Comparison of ENCODE assay signal across 8 cellular contexts in the genomic region with DNA sequence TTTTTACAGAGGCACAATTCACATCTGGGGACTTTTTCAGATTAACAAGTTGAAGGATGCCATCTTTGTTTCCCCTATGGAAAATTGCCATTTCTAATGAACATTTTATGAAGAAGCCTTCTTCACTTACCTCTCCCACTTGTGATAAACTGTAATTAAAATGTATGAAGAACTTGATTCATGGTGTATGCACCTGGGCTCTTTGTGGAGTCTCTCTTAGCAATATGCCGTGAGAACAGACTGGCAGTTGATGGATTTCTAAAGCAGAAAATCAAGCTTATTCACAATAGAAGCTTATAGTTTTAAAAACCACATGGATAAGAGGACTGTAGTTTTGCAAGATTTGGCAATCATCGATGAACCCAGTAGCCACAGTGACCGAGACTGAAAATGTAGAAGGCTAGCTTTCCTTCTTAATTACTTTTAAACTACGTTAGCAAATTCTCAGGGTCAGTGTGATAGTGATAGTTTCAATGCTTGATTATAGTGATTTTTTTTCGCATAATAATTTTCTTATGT.
DNase-seq lines count a peak whose midpoint lies in the region; ATAC-seq, FAIRE-seq and TF ChIP-seq lines count a peak whose summit lies in the region.

No MANE protein-coding gene starts in this region.

- peak overlapping the region; percentile 98 for H3K27ac Mint-ChIP-seq in astrocyte (ENCODE audit: unreplicated experiment)

- H3K9me3 Mint-ChIP-seq in astrocyte (ENCODE audit: unreplicated experiment), result peaks cover 8% of the 10 kb centered on the region

- POLR2A ChIA-PET in SK-N-SH (lab: Yijun Ruan, JAX), result no interaction called here

- peak overlapping the region; percentile 71; the same call in 1 of the 2 replicates for H2AFZ ChIP-seq in SK-N-SH (ENCODE audit: low read depth)
- peak overlapping the region; percentile 52 for H2AFZ ChIP-seq in astrocyte (ENCODE audit: low read depth, low read length)

- H3K36me3 ChIP-seq in SK-N-SH (replicated peaks in 1 of 2; ENCODE audit: control insufficient read depth in 1 of 2, insufficient read depth in 2 of 2, low read length in 1 of 2) (peaks cover 0 to 9% of the 10 kb centered on the region in 2 experiments), astrocyte (ENCODE audit: insufficient read depth, low read length) (no peaks in the 10 kb centered on the region), spleen (no peaks in the 10 kb centered on the region)

- TF ChIP-seq CTCF in SK-N-SH (IDR thresholded peaks at IDR 0.05) (no peak), astrocyte (IDR thresholded peaks at IDR 0.05; ENCODE audit: insufficient read depth, low read depth, low read length) (no peak), spleen (IDR thresholded peaks at IDR 0.05 in 8 of 11, conservative IDR thresholded peaks at IDR 0.05 in 3 of 11) (no peak)

- no peaks in the 10 kb centered on the region for H4K20me1 ChIP-seq in SK-N-SH (ENCODE audit: insufficient read depth)
- no peaks in the 10 kb centered on the region for H4K20me1 ChIP-seq in astrocyte (ENCODE audit: insufficient read depth, low read length)

- intact Hi-C loops in spleen (cut with DNase I; ENCODE audit: low total_unique reads), result no loop called here

- peak overlapping the region; percentile 69 to 76 for H3K27ac ChIP-seq in SK-N-SH (ENCODE audit: low read depth in 2 of 2, low read length in 1 of 2)
- peak overlapping the region; percentile 76 for H3K27ac ChIP-seq in astrocyte (ENCODE audit: low read depth, low read length)
- H3K27ac ChIP-seq in spleen, result peak overlapping the region in 5 of 8 donors; percentile 38 to 75 (median 71)
- no peak overlapping the region for H3K27ac ChIP-seq in substantia nigra (ENCODE audit: low read depth, low read length, poor library complexity, severe bottlenecking)

- peaks cover 37% of the 10 kb centered on the region for H3K4me1 Mint-ChIP-seq in astrocyte (ENCODE audit: low read depth, unreplicated experiment)

- H3K27me3 ChIP-seq in SK-N-SH (ENCODE audit: insufficient read depth) (no peaks in the 10 kb centered on the region), astrocyte (ENCODE audit: insufficient read depth, low read length) (no peaks in the 10 kb centered on the region), spleen (replicated peaks in 1 of 7) (no peaks in the 10 kb centered on the region)

- peaks cover 8% of the 10 kb centered on the region for H3K36me3 Mint-ChIP-seq in astrocyte (ENCODE audit: low read depth, unreplicated experiment)

- ATAC-seq in SK-N-SH treated with all-trans-retinoic acid at 6 μM for 48 hours (no peak), HG03159 (IDR thresholded peaks at IDR 0.05; ENCODE audit: unreplicated experiment) (peak; percentile 20)

- H3K4me1 ChIP-seq in SK-N-SH (ENCODE audit: control insufficient read depth in 1 of 2, insufficient read depth in 2 of 2, low read depth in 1 of 2, low read length in 1 of 2), result peaks cover 8 to 15% of the 10 kb centered on the region in 2 experiments
- peaks cover 18% of the 10 kb centered on the region for H3K4me1 ChIP-seq in astrocyte (ENCODE audit: insufficient read depth, low read length)
- peaks cover 0 to 28% (median 16%) of the 10 kb centered on the region in 6 donors for H3K4me1 ChIP-seq in spleen

- CTCF ChIA-PET in SK-N-SH (lab: Yijun Ruan, JAX), result interaction anchor here (1.2 kb wide), 1 partner anchor 21 kb away, joined by 3 read pairs; no protein-coding TSS in a partner anchor

- peak overlapping the region; percentile 55 for H3K4me2 ChIP-seq in SK-N-SH
- H3K4me2 ChIP-seq in astrocyte (ENCODE audit: low read length), result peak overlapping the region; percentile 76

- FAIRE-seq in astrocyte (lab: Jason Lieb, UNC), result peak; percentile 26

- peaks cover 13% of the 10 kb centered on the region for H3F3A ChIP-seq in SK-N-SH (replicated peaks; ENCODE audit: insufficient read depth)

- no peaks in the 10 kb centered on the region for H3K9me3 ChIP-seq in SK-N-SH
- peaks cover 5% of the 10 kb centered on the region for H3K9me3 ChIP-seq in astrocyte (ENCODE audit: insufficient read depth, low read depth, low read length)
- peaks cover 0 to 12% (median 6%) of the 10 kb centered on the region in 8 donors for H3K9me3 ChIP-seq in spleen

- H3K9me2 ChIP-seq in SK-N-SH, result no peaks in the 10 kb centered on the region

- TF ChIP-seq EP300 in SK-N-SH (IDR thresholded peaks at IDR 0.05; ENCODE audit: borderline replicate concordance in 1 of 2, low read depth in 1 of 2, low read length in 1 of 2), result no peak

- H3K9ac ChIP-seq in SK-N-SH, result peak overlapping the region; percentile 18; the same call in 1 of the 2 replicates
- H3K9ac ChIP-seq in astrocyte (ENCODE audit: low read length), result peak overlapping the region; percentile 60

- TF ChIP-seq RAD21 in SK-N-SH (IDR thresholded peaks at IDR 0.05; ENCODE audit: low read length), result no peak

- 92% methylated on average over 5 of the region's 5 CpGs for WGBS in SK-N-SH (ENCODE audit: low lambda C conversion rate)
- 52 to 80% (median 60%) methylated on average over 5 of the region's 5 CpGs for WGBS in spleen, 5 donors

- H3K4me3 ChIP-seq in SK-N-SH (ENCODE audit: low read depth in 2 of 2, low read length in 1 of 2), result no peak overlapping the region
- no peak overlapping the region for H3K4me3 ChIP-seq in astrocyte (ENCODE audit: insufficient read depth, low read depth, low read length)
- H3K4me3 ChIP-seq in spleen, result no peak overlapping the region

- DNase-seq in SK-N-SH (no peak), astrocyte (ENCODE audit: low read depth) (peak; percentile 78), spleen (no peak), AML-193 (lab: John Stamatoyannopoulos, UW) (no peak), substantia nigra (lab: John Stamatoyannopoulos, UW) (no peak), GDM1 (lab: John Stamatoyannopoulos, UW) (no peak)

- H3K79me2 ChIP-seq in SK-N-SH (ENCODE audit: insufficient read depth), result no peaks in the 10 kb centered on the region
- no peaks in the 10 kb centered on the region for H3K79me2 ChIP-seq in astrocyte (ENCODE audit: insufficient read depth, low read length)

- no peaks in the 10 kb centered on the region for H3K27me3 Mint-ChIP-seq in astrocyte (ENCODE audit: low read depth, unreplicated experiment)

- no peak for TF ChIP-seq POLR2A in spleen (IDR thresholded peaks at IDR 0.05)

- H3K4me3 Mint-ChIP-seq in astrocyte (ENCODE audit: unreplicated experiment), result no peak overlapping the region

TF ChIP-seq in SK-N-SH, 30 proteins besides CTCF, POLR2A, EP300 and RAD21 (continues in another document):
- TF ChIP-seq GABPA (IDR thresholded peaks at IDR 0.05; ENCODE audit: low read depth) (no peak), EZH2phosphoT487 (IDR thresholded peaks at IDR 0.05; ENCODE audit: borderline replicate concordance, low read depth) (no peak), RCOR1 (IDR thresholded peaks at IDR 0.05; ENCODE audit: low read length) (no peak), RFX5 (IDR thresholded peaks at IDR 0.05; ENCODE audit: low read length) (no peak), POLR2AphosphoS5 (IDR thresholded peaks at IDR 0.05; ENCODE audit: low read depth, low read length) (no peak), YY1 (IDR thresholded peaks at IDR 0.05; ENCODE audit: low read depth) (no peak), SMC3 (IDR thresholded peaks at IDR 0.05; ENCODE audit: low read depth, low read length) (no peak)
- TF ChIP-seq, protein P1, sequence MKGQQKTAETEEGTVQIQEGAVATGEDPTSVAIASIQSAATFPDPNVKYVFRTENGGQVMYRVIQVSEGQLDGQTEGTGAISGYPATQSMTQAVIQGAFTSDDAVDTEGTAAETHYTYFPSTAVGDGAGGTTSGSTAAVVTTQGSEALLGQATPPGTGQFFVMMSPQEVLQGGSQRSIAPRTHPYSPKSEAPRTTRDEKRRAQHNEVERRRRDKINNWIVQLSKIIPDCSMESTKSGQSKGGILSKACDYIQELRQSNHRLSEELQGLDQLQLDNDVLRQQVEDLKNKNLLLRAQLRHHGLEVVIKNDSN (IDR thresholded peaks at IDR 0.05; ENCODE audit: borderline replicate concordance, low read depth), result no peak
- TF ChIP-seq, protein P2, sequence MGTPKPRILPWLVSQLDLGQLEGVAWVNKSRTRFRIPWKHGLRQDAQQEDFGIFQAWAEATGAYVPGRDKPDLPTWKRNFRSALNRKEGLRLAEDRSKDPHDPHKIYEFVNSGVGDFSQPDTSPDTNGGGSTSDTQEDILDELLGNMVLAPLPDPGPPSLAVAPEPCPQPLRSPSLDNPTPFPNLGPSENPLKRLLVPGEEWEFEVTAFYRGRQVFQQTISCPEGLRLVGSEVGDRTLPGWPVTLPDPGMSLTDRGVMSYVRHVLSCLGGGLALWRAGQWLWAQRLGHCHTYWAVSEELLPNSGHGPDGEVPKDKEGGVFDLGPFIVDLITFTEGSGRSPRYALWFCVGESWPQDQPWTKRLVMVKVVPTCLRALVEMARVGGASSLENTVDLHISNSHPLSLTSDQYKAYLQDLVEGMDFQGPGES (IDR thresholded peaks at IDR 0.05; ENCODE audit: low read depth, low read length), result no peak

TF ChIP-seq in SK-N-SH treated with all-trans-retinoic acid at 6 μM for 48 hours, 23 proteins besides CTCF, POLR2A, EP300 and RAD21:
- TF ChIP-seq CSDC2 (CRISPR knock-in tag; IDR thresholded peaks at IDR 0.05) (no peak), SNAI2 (CRISPR knock-in tag; IDR thresholded peaks at IDR 0.05) (no peak), TCF4 (CRISPR knock-in tag; IDR thresholded peaks at IDR 0.05; ENCODE audit: borderline replicate concordance) (no peak), PPARA (CRISPR knock-in tag; IDR thresholded peaks at IDR 0.05; ENCODE audit: borderline replicate concordance) (no peak), ZNF8 (CRISPR knock-in tag; IDR thresholded peaks at IDR 0.05) (no peak), ISL1 (CRISPR knock-in tag; IDR thresholded peaks at IDR 0.05) (no peak), GLIS3 (CRISPR knock-in tag; IDR thresholded peaks at IDR 0.05) (no peak), ESRRG (CRISPR knock-in tag; IDR thresholded peaks at IDR 0.05) (no peak)
- TF ChIP-seq, protein P3, sequence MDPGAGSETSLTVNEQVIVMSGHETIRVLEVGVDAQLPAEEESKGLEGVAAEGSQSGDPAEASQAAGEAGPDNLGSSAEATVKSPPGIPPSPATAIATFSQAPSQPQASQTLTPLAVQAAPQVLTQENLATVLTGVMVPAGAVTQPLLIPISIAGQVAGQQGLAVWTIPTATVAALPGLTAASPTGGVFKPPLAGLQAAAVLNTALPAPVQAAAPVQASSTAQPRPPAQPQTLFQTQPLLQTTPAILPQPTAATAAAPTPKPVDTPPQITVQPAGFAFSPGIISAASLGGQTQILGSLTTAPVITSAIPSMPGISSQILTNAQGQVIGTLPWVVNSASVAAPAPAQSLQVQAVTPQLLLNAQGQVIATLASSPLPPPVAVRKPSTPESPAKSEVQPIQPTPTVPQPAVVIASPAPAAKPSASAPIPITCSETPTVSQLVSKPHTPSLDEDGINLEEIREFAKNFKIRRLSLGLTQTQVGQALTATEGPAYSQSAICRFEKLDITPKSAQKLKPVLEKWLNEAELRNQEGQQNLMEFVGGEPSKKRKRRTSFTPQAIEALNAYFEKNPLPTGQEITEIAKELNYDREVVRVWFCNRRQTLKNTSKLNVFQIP (CRISPR knock-in tag; IDR thresholded peaks at IDR 0.05; ENCODE audit: borderline replicate concordance, low read depth), result no peak
TF ChIP-seq in SK-N-SH treated with all-trans-retinoic acid at 6 μM for 48 hours: peak in this region for 0.
